2 cellular contexts compared by ENCODE assay signal in the genomic region with DNA sequence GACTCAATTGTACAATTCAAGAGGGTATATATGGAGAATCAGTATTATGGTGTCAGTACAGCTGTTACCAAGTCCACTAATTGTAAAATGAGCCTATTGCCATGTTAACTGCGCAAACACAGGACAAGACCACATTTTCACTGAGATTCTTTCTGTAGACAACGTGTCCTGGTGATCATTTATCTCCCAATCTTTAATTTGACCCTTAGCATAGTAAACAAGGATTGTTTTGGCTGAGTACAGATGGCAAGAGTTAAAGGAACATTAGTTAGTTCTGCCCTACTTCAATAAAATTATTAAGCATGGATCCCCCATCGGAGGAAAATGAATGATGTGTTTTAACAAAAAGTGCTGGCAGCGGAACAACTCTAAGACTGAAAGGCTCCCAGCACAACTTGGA.
TF ChIP-seq lines count a peak whose summit lies in the region.

No MANE protein-coding gene starts in this region.

TF ChIP-seq in liver, 16 proteins besides CTCF, POLR2A, EP300 and RAD21 (continued from another document):
- TF ChIP-seq, protein P1, sequence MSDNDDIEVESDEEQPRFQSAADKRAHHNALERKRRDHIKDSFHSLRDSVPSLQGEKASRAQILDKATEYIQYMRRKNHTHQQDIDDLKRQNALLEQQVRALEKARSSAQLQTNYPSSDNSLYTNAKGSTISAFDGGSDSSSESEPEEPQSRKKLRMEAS (IDR thresholded peaks at IDR 0.05), result peak; percentile 21
- TF ChIP-seq, protein P2, sequence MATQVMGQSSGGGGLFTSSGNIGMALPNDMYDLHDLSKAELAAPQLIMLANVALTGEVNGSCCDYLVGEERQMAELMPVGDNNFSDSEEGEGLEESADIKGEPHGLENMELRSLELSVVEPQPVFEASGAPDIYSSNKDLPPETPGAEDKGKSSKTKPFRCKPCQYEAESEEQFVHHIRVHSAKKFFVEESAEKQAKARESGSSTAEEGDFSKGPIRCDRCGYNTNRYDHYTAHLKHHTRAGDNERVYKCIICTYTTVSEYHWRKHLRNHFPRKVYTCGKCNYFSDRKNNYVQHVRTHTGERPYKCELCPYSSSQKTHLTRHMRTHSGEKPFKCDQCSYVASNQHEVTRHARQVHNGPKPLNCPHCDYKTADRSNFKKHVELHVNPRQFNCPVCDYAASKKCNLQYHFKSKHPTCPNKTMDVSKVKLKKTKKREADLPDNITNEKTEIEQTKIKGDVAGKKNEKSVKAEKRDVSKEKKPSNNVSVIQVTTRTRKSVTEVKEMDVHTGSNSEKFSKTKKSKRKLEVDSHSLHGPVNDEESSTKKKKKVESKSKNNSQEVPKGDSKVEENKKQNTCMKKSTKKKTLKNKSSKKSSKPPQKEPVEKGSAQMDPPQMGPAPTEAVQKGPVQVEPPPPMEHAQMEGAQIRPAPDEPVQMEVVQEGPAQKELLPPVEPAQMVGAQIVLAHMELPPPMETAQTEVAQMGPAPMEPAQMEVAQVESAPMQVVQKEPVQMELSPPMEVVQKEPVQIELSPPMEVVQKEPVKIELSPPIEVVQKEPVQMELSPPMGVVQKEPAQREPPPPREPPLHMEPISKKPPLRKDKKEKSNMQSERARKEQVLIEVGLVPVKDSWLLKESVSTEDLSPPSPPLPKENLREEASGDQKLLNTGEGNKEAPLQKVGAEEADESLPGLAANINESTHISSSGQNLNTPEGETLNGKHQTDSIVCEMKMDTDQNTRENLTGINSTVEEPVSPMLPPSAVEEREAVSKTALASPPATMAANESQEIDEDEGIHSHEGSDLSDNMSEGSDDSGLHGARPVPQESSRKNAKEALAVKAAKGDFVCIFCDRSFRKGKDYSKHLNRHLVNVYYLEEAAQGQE (IDR thresholded peaks at IDR 0.05), result no peak

TF ChIP-seq in HepG2, 621 proteins besides CTCF, POLR2A, EP300 and RAD21 (continued from another document):
- TF ChIP-seq, protein P3, sequence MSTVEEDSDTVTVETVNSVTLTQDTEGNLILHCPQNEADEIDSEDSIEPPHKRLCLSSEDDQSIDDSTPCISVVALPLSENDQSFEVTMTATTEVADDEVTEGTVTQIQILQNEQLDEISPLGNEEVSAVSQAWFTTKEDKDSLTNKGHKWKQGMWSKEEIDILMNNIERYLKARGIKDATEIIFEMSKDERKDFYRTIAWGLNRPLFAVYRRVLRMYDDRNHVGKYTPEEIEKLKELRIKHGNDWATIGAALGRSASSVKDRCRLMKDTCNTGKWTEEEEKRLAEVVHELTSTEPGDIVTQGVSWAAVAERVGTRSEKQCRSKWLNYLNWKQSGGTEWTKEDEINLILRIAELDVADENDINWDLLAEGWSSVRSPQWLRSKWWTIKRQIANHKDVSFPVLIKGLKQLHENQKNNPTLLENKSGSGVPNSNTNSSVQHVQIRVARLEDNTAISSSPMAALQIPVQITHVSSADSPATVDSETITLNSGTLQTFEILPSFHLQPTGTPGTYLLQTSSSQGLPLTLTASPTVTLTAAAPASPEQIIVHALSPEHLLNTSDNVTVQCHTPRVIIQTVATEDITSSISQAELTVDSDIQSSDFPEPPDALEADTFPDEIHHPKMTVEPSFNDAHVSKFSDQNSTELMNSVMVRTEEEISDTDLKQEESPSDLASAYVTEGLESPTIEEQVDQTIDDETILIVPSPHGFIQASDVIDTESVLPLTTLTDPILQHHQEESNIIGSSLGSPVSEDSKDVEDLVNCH (CRISPR knock-in tag; IDR thresholded peaks at IDR 0.05), result no peak
- TF ChIP-seq ZNF589 (CRISPR knock-in tag; conservative IDR thresholded peaks at IDR 0.05), result no peak
- TF ChIP-seq ZNF569 (CRISPR knock-in tag; IDR thresholded peaks at IDR 0.05; ENCODE audit: borderline replicate concordance), result no peak
- TF ChIP-seq, protein P4, sequence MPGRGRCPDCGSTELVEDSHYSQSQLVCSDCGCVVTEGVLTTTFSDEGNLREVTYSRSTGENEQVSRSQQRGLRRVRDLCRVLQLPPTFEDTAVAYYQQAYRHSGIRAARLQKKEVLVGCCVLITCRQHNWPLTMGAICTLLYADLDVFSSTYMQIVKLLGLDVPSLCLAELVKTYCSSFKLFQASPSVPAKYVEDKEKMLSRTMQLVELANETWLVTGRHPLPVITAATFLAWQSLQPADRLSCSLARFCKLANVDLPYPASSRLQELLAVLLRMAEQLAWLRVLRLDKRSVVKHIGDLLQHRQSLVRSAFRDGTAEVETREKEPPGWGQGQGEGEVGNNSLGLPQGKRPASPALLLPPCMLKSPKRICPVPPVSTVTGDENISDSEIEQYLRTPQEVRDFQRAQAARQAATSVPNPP (CRISPR knock-in tag; IDR thresholded peaks at IDR 0.05), result no peak
- TF ChIP-seq ZFP82 (CRISPR knock-in tag; IDR thresholded peaks at IDR 0.05; ENCODE audit: borderline replicate concordance), result no peak
- TF ChIP-seq ZNF577 (CRISPR knock-in tag; IDR thresholded peaks at IDR 0.05; ENCODE audit: borderline replicate concordance, low read depth), result no peak
- TF ChIP-seq CERS6 (CRISPR knock-in tag; IDR thresholded peaks at IDR 0.05), result no peak
- TF ChIP-seq FOXK2 (IDR thresholded peaks at IDR 0.05), result no peak
- no peak for TF ChIP-seq ZNF609 (CRISPR knock-in tag; IDR thresholded peaks at IDR 0.05; ENCODE audit: borderline replicate concordance)
- no peak for TF ChIP-seq ELF1 (CRISPR knock-in tag; IDR thresholded peaks at IDR 0.05)
- no peak for TF ChIP-seq ZNF510 (CRISPR knock-in tag; IDR thresholded peaks at IDR 0.05; ENCODE audit: low read depth)
- no peak for TF ChIP-seq ZNF33A (CRISPR knock-in tag; IDR thresholded peaks at IDR 0.05; ENCODE audit: borderline replicate concordance)
- TF ChIP-seq ZNF564 (CRISPR knock-in tag; IDR thresholded peaks at IDR 0.05), result no peak
- no peak for TF ChIP-seq TAF15 (IDR thresholded peaks at IDR 0.05; ENCODE audit: low read depth, low read length, poor library complexity, severe bottlenecking)
- TF ChIP-seq, protein P5, sequence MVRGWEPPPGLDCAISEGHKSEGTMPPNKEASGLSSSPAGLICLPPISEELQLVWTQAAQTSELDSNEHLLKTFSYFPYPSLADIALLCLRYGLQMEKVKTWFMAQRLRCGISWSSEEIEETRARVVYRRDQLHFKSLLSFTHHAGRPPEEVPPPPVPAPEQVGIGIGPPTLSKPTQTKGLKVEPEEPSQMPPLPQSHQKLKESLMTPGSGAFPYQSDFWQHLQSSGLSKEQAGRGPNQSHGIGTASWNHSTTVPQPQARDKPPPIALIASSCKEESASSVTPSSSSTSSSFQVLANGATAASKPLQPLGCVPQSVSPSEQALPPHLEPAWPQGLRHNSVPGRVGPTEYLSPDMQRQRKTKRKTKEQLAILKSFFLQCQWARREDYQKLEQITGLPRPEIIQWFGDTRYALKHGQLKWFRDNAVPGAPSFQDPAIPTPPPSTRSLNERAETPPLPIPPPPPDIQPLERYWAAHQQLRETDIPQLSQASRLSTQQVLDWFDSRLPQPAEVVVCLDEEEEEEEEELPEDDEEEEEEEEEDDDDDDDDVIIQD (CRISPR knock-in tag; IDR thresholded peaks at IDR 0.05; ENCODE audit: low read depth), result no peak
- TF ChIP-seq SRSF4 (IDR thresholded peaks at IDR 0.05; ENCODE audit: low read depth, low read length, poor library complexity, severe bottlenecking), result no peak
- TF ChIP-seq, protein P6, sequence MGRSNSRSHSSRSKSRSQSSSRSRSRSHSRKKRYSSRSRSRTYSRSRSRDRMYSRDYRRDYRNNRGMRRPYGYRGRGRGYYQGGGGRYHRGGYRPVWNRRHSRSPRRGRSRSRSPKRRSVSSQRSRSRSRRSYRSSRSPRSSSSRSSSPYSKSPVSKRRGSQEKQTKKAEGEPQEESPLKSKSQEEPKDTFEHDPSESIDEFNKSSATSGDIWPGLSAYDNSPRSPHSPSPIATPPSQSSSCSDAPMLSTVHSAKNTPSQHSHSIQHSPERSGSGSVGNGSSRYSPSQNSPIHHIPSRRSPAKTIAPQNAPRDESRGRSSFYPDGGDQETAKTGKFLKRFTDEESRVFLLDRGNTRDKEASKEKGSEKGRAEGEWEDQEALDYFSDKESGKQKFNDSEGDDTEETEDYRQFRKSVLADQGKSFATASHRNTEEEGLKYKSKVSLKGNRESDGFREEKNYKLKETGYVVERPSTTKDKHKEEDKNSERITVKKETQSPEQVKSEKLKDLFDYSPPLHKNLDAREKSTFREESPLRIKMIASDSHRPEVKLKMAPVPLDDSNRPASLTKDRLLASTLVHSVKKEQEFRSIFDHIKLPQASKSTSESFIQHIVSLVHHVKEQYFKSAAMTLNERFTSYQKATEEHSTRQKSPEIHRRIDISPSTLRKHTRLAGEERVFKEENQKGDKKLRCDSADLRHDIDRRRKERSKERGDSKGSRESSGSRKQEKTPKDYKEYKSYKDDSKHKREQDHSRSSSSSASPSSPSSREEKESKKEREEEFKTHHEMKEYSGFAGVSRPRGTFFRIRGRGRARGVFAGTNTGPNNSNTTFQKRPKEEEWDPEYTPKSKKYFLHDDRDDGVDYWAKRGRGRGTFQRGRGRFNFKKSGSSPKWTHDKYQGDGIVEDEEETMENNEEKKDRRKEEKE (IDR thresholded peaks at IDR 0.05), result no peak
- TF ChIP-seq ZNF326 (CRISPR knock-in tag; IDR thresholded peaks at IDR 0.05; ENCODE audit: borderline replicate concordance), result no peak
